In the genomic region with DNA sequence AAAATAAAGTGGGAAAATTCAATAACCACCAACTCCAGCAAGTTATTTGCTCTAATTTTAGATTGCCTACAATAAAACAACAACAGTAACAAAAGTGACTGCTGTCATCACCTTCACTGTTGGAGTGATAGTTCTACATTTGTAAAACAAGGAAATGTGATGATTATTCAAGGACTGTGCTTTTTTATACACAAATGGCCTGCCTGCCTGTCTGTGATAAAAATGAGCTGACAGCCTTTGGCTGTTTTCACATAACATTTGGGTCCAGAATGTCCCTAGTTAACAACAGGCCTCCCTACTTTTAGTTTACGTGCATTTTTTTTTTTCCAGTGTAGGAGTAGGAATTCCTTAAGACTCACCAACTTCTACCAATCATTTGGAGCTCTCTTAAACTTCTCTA, we compare ENCODE assay signal across 27 cellular contexts.
"Had no signal": no experiment of that assay in that cellular context is flagged by ENCODE, and none has a peak within 500 bp of the region (broad histone marks: within the 10 kb centered on the region; RNA-seq: fewer than 3 reads in every experiment).

No MANE protein-coding gene starts in this region.

- DNase-seq: activated CD4-positive, alpha-beta T cell treated with anti-CD3 and anti-CD28 coated beads for 36 hours; activated CD4-positive, alpha-beta T cell treated with anti-CD3 and anti-CD28 coated beads, Interleukin-2, amount 10 ng/mL, durations not matched to agents 7 days and 5 days; activated CD4-positive, alpha-beta T cell treated with anti-CD3 and anti-CD28 coated beads, Interleukin-2, amount 50 U/mL, for 48 hours; activated CD8-positive, alpha-beta T cell treated with anti-CD3 and anti-CD28 coated beads, Interleukin-2, amount 10 ng/mL, durations not matched to agents 7 days and 5 days; activated gamma-delta T cell; activated naive CD4-positive, alpha-beta T cell treated with Interleukin-2 at 50 U/mL for 16 hours; activated naive CD8-positive, alpha-beta T cell treated with anti-CD3 and anti-CD28 coated beads, Interleukin-2, amount 10 ng/mL, durations not matched to agents 7 days and 5 days; activated T-cell treated with anti-CD3 and anti-CD28 coated beads, Interleukin-2, amount 50 U/mL, for 24 hours; amygdala; body of pancreas; caudate nucleus; Kasumi-1; KG1; MG63; NCI-H1048; NCI-H1436 treated with DMSO at 0.1 percent for 48 hours; NCI-H1694 treated with DMSO at 0.1 percent for 48 hours; NCI-H2029; NCI-H345; NCI-H524 treated with DMSO at 0.1 percent for 48 hours; SIG-M5; SW 1271; T-helper 1 cell; T1000 had no signal

- ATAC-seq: activated CD4-positive, alpha-beta T cell treated with anti-CD3 and anti-CD28 coated beads for 36 hours; activated CD4-positive, CD25-positive, alpha-beta regulatory T cell treated with anti-CD3 and anti-CD28 coated beads, Interleukin-2, amount 50 U/mL, for 24 hours; activated CD8-positive, alpha-beta T cell treated with anti-CD3 and anti-CD28 coated beads, Interleukin-2, amount 10 ng/mL, durations not matched to agents 7 days and 5 days; body of pancreas; Panc1; SK-N-SH treated with all-trans-retinoic acid at 6 μM for 48 hours had no signal
